8 cellular contexts compared by ENCODE assay signal in genomic region chr1:35642472-35642955, GRCh38. TPM values are rescaled to one million over a fixed set of nuclear protein-coding genes. Genes with fewer than 3 reads are reported as not detected.
DNase-seq lines count a peak whose midpoint lies in the region; ATAC-seq and TF ChIP-seq lines count a peak whose summit lies in the region.

No MANE protein-coding gene starts in this region.

- H3K9me3 Mint-ChIP-seq in activated CD8-positive, alpha-beta T cell treated with anti-CD3 and anti-CD28 coated beads, Interleukin-2, amount 10 ng/mL, durations not matched to agents 7 days and 5 days (ENCODE audit: insufficient read depth): no peaks in the 10 kb centered on the region

- H3K9me3 ChIP-seq in A673 (ENCODE audit: low read depth, low read length, poor library complexity, severe bottlenecking) (no peaks in the 10 kb centered on the region), subcutaneous abdominal adipose tissue (ENCODE audit: control insufficient read depth in 5 of 5, low read length in 5 of 5) (no peaks in the 10 kb centered on the region)

- peak overlapping the region; percentile 99 for H3K27ac Mint-ChIP-seq in activated CD8-positive, alpha-beta T cell treated with anti-CD3 and anti-CD28 coated beads, Interleukin-2, amount 10 ng/mL, durations not matched to agents 7 days and 5 days

- H3K4me3 Mint-ChIP-seq in activated CD8-positive, alpha-beta T cell treated with anti-CD3 and anti-CD28 coated beads, Interleukin-2, amount 10 ng/mL, durations not matched to agents 7 days and 5 days: peak overlapping the region; percentile 99

- peaks cover 12% of the 10 kb centered on the region for H3K36me3 Mint-ChIP-seq in activated CD8-positive, alpha-beta T cell treated with anti-CD3 and anti-CD28 coated beads, Interleukin-2, amount 10 ng/mL, durations not matched to agents 7 days and 5 days (ENCODE audit: low read depth)

- H3K27me3 ChIP-seq in A673 (replicated peaks; ENCODE audit: insufficient read depth, low read depth, low read length, poor library complexity): peaks cover 13% of the 10 kb centered on the region
- H3K27me3 ChIP-seq in subcutaneous abdominal adipose tissue (ENCODE audit: control insufficient read depth in 5 of 5, insufficient read depth in 4 of 5, low read length in 5 of 5): peaks cover 0 to 4% (median 0%) of the 10 kb centered on the region in 5 donors

- CTCF ChIA-PET in A673 (lab: Charles Lee): interaction anchor here (0.8 kb wide), 1 partner anchor 73 kb away, joined by 3 read pairs; no protein-coding TSS in a partner anchor
- CTCF ChIA-PET in activated CD8-positive, alpha-beta T cell treated with anti-CD3 and anti-CD28 coated beads, Interleukin-2, amount 10 ng/mL, durations not matched to agents 7 days and 5 days (lab: Charles Lee): no interaction called here

- H3K4me3 ChIP-seq in A673 (ENCODE audit: low read depth, low read length, poor library complexity, severe bottlenecking) (peak overlapping the region; percentile 90), subcutaneous abdominal adipose tissue (ENCODE audit: low read depth in 1 of 5, low read length in 5 of 5) (peak overlapping the region; percentile 90 to 99 (median 98))

- ATAC-seq in activated CD8-positive, alpha-beta T cell treated with anti-CD3 and anti-CD28 coated beads, Interleukin-2, amount 10 ng/mL, durations not matched to agents 7 days and 5 days: no peak

- H3K27ac ChIP-seq in A673 (ENCODE audit: low read depth, low read length, poor library complexity, severe bottlenecking) (peak overlapping the region; percentile 92), subcutaneous abdominal adipose tissue (ENCODE audit: low read depth, low read length) (peak overlapping the region; percentile 88)

- intact Hi-C loops in A673 (cut with micrococcal nuclease; ENCODE audit: unreplicated experiment): loop anchor here (5.0 kb wide), 1 partner anchor 75 kb away; the partner anchor contains the start of gene C1orf216

- peaks cover 13% of the 10 kb centered on the region for H3K4me1 ChIP-seq in A673 (ENCODE audit: insufficient read depth, low read length, poor library complexity, severe bottlenecking)
- peaks cover 5 to 35% (median 27%) of the 10 kb centered on the region in 5 donors for H3K4me1 ChIP-seq in subcutaneous abdominal adipose tissue (ENCODE audit: control insufficient read depth in 5 of 5, insufficient read depth in 5 of 5, low read length in 5 of 5)

- no TSS peak for BruUV-seq in A673 (replicated peaks; lab: Mats Ljungman, UMichigan)

- H3K36me3 ChIP-seq in A673 (ENCODE audit: insufficient read depth, low read length, poor library complexity, severe bottlenecking): no peaks in the 10 kb centered on the region
- no peaks in the 10 kb centered on the region for H3K36me3 ChIP-seq in subcutaneous abdominal adipose tissue (ENCODE audit: control insufficient read depth in 5 of 5, insufficient read depth in 5 of 5, low read length in 5 of 5)

- H3K27me3 Mint-ChIP-seq in activated CD8-positive, alpha-beta T cell treated with anti-CD3 and anti-CD28 coated beads, Interleukin-2, amount 10 ng/mL, durations not matched to agents 7 days and 5 days (ENCODE audit: low read depth): peaks cover 31% of the 10 kb centered on the region

- TF ChIP-seq CTCF in A673 (conservative IDR thresholded peaks at IDR 0.05; ENCODE audit: low read depth, low read length): 0 out of 2 replicates have a peak, but pooled peaks have one; percentile 30

- DNase-seq in A673 (ENCODE audit: low spot score) (peak; percentile 52), HK-2 (ENCODE audit: unreplicated experiment) (peak; percentile 22), left kidney (ENCODE audit: low read depth, low spot score) (peak; percentile 12), cerebellar cortex (ENCODE audit: low spot score) (no peak), NCI-H510A (lab: John Stamatoyannopoulos, UW) (no peak), globus pallidus (ENCODE audit: low spot score) (no peak)
- peak; percentile 25 for DNase-seq in activated CD8-positive, alpha-beta T cell treated with anti-CD3 and anti-CD28 coated beads, Interleukin-2, amount 10 ng/mL, durations not matched to agents 7 days and 5 days

- peak overlapping the region in 3 of 5 donors; percentile 90 to 99 (median 99) for H3K9ac ChIP-seq in subcutaneous abdominal adipose tissue (ENCODE audit: low read length in 5 of 5)

- POLR2A ChIA-PET in A673 (lab: Charles Lee; ENCODE audit: low non-redundant PET): interaction anchor here (0.7 kb wide), 2 partner anchors 14 to 57 kb away, joined by 3 to 5 read pairs; no protein-coding TSS in a partner anchor
- POLR2A ChIA-PET in activated CD8-positive, alpha-beta T cell treated with anti-CD3 and anti-CD28 coated beads, Interleukin-2, amount 10 ng/mL, durations not matched to agents 7 days and 5 days (lab: Charles Lee): no interaction called here

- H3K4me1 Mint-ChIP-seq in activated CD8-positive, alpha-beta T cell treated with anti-CD3 and anti-CD28 coated beads, Interleukin-2, amount 10 ng/mL, durations not matched to agents 7 days and 5 days (ENCODE audit: low read depth): peaks cover 28% of the 10 kb centered on the region

RNA-seq across cellular contexts. Expression of gene PSMB2, which starts 1.2 kb away (rescaled TPM):
- 162 and 169 TPM in 2 replicates for total RNA-seq in A673 (2021)
- total RNA-seq in activated CD8-positive, alpha-beta T cell treated with anti-CD3 and anti-CD28 coated beads, Interleukin-2, amount 10 ng/mL, durations not matched to agents 7 days and 5 days: 10 to 100 TPM; 82.4 to 86.6 TPM

Comparison
In these comparisons a context has a peak if more than half of its experiments do, and no peak if none do; other contexts are left out.
1. DNase-seq: peak in A673 (single experiment), HK-2 (single experiment), activated CD8-positive, alpha-beta T cell treated with anti-CD3 and anti-CD28 coated beads, Interleukin-2, amount 10 ng/mL, durations not matched to agents 7 days and 5 days (single experiment) and left kidney (single experiment); none in cerebellar cortex (single experiment), NCI-H510A (single experiment) and globus pallidus (single experiment).